34 cellular contexts compared by ENCODE assay signal in the genomic region with DNA sequence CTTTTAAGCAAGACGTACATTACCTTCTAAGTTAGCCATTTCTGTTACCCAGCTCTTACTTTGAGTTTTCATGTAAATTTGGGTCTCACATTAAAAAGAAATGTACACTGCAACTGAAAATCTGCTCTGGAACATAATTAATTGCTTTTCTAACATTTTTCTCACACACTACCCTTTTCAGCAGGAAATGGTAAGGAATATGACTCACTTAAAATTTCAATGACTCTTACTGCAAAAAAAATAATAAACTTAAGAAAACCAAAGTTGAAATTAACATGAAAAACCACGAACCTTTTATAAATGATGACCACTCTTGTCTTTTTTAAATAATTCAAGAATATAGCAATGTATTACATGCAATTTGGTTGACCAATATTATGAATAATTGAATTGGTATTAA. TPM values are rescaled to one million over a fixed set of nuclear protein-coding genes. Genes with fewer than 3 reads are reported as not detected.
DNase-seq lines count a peak whose midpoint lies in the region; FAIRE-seq and TF ChIP-seq lines count a peak whose summit lies in the region.
"Had no signal": no experiment of that assay in that cellular context is flagged by ENCODE, and none has a peak within 500 bp of the region (broad histone marks: within the 10 kb centered on the region; RNA-seq: fewer than 3 reads in every experiment).

No MANE protein-coding gene starts in this region.

- intact Hi-C loops in esophagus muscularis mucosa (cut with DNase I), result no loop called here

- TF ChIP-seq POLR2A in esophagus muscularis mucosa (IDR thresholded peaks at IDR 0.05; ENCODE audit: low read depth), result no peak

- no peak for TF ChIP-seq EP300 in esophagus muscularis mucosa (IDR thresholded peaks at IDR 0.05)

- no peak overlapping the region for H2AFZ ChIP-seq in astrocyte (ENCODE audit: low read depth, low read length)
- H2AFZ ChIP-seq: PC-9 had no signal

- no peaks in the 10 kb centered on the region for H3K27me3 ChIP-seq in astrocyte (ENCODE audit: insufficient read depth, low read length)
- H3K27me3 ChIP-seq in small intestine (ENCODE audit: control insufficient read depth in 2 of 2, insufficient read depth in 2 of 2, low read length in 2 of 2), result peaks cover 0 to 2% of the 10 kb centered on the region in 2 donors
- H3K27me3 ChIP-seq in esophagus muscularis mucosa, result peaks cover 0 to 8% (median 0%) of the 10 kb centered on the region in 4 donors
- H3K27me3 ChIP-seq: brain microvascular endothelial cell, sigmoid colon, testis had no signal

- H3K79me2 ChIP-seq in astrocyte (ENCODE audit: insufficient read depth, low read length), result no peaks in the 10 kb centered on the region

- FAIRE-seq in astrocyte (lab: Jason Lieb, UNC) (peak; percentile 23), small intestine (lab: Jason Lieb, UNC) (peak; percentile 47)

- H3K4me3 ChIP-seq in astrocyte (ENCODE audit: insufficient read depth, low read depth, low read length), result no peak overlapping the region
- H3K4me3 ChIP-seq in fibroblast of mammary gland (ENCODE audit: control insufficient read depth, low read depth, low read length), result no peak overlapping the region
- no peak overlapping the region for H3K4me3 ChIP-seq in small intestine (ENCODE audit: low read depth in 1 of 2, low read length in 2 of 2)
- H3K4me3 ChIP-seq in esophagus muscularis mucosa, result no peak overlapping the region
- H3K4me3 ChIP-seq: GM23338, lower lobe of right lung, PC-9, sigmoid colon, testis had no signal

- peak overlapping the region; percentile 71 for H3K4me2 ChIP-seq in astrocyte (ENCODE audit: low read length)
- H3K4me2 ChIP-seq: GM23338, PC-9 had no signal

- H3K36me3 ChIP-seq in astrocyte (ENCODE audit: insufficient read depth, low read length) (no peaks in the 10 kb centered on the region), small intestine (ENCODE audit: control insufficient read depth in 2 of 2, insufficient read depth in 2 of 2, low read length in 2 of 2) (no peaks in the 10 kb centered on the region), esophagus muscularis mucosa (no peaks in the 10 kb centered on the region)
- H3K36me3 ChIP-seq: brain microvascular endothelial cell, lower lobe of right lung, sigmoid colon had no signal

- H3K4me1 ChIP-seq in astrocyte (ENCODE audit: insufficient read depth, low read length) (peaks cover 16% of the 10 kb centered on the region), small intestine (ENCODE audit: control insufficient read depth in 2 of 2, insufficient read depth in 1 of 2, low read depth in 1 of 2, low read length in 1 of 2) (no peaks in the 10 kb centered on the region), esophagus muscularis mucosa (no peaks in the 10 kb centered on the region)
- H3K4me1 ChIP-seq: foreskin keratinocyte, lower lobe of right lung, sigmoid colon, testis had no signal

- peak overlapping the region; percentile 4 for H3K27ac Mint-ChIP-seq in astrocyte (ENCODE audit: unreplicated experiment)
- H3K27ac Mint-ChIP-seq: activated T-cell treated with anti-CD3 and anti-CD28 coated beads, Interleukin-2, amount 50 U/mL, for 72 hours; CD4-positive, alpha-beta T cell; GM23338; naive thymus-derived CD8-positive, alpha-beta T cell; progenitor cell of endocrine pancreas; T-helper 17 cell had no signal

- no peaks in the 10 kb centered on the region for H3K36me3 Mint-ChIP-seq in astrocyte (ENCODE audit: low read depth, unreplicated experiment)
- H3K36me3 Mint-ChIP-seq: naive thymus-derived CD8-positive, alpha-beta T cell had no signal

- TF ChIP-seq CTCF in astrocyte (IDR thresholded peaks at IDR 0.05; ENCODE audit: insufficient read depth, low read depth, low read length) (no peak), fibroblast of mammary gland (conservative IDR thresholded peaks at IDR 0.05; ENCODE audit: control insufficient read depth, insufficient read depth, low read depth, low read length) (no peak), esophagus muscularis mucosa (IDR thresholded peaks at IDR 0.05) (no peak)

- no peak overlapping the region for H3K4me3 Mint-ChIP-seq in astrocyte (ENCODE audit: unreplicated experiment)
- H3K4me3 Mint-ChIP-seq: activated T-cell treated with anti-CD3 and anti-CD28 coated beads, Interleukin-2, amount 50 U/mL, for 72 hours; CD4-positive, alpha-beta T cell; GM23338; naive thymus-derived CD8-positive, alpha-beta T cell; T-helper 17 cell had no signal

- 65 to 84% (median 67%) methylated on average over 2 of the region's 2 CpGs for WGBS in small intestine, 3 donors
- 54% methylated on average over 2 of the region's 2 CpGs for WGBS in esophagus muscularis mucosa

- no peaks in the 10 kb centered on the region for H4K20me1 ChIP-seq in astrocyte (ENCODE audit: insufficient read depth, low read length)

- peak overlapping the region; percentile 12 for H3K9ac ChIP-seq in astrocyte (ENCODE audit: low read length)

- DNase-seq in NOMO-1 treated with DMSO at 0.1 percent for 48 hours (lab: John Stamatoyannopoulos, UW; ENCODE audit: unreplicated experiment) (peak; percentile 4), NOMO-1 treated with dmso at 0.1 percent for 144 hours (lab: John Stamatoyannopoulos, UW; ENCODE audit: unreplicated experiment) (no peak), astrocyte (ENCODE audit: low read depth) (peak; percentile 74), fibroblast of mammary gland (ENCODE audit: low read depth) (peak; percentile 10), small intestine (no peak), esophagus muscularis mucosa (ENCODE audit: extremely low spot score) (no peak), dedifferentiated amniotic fluid mesenchymal stem cell (ENCODE audit: extremely low spot score) (no peak)
- DNase-seq in stimulated activated CD4-positive, alpha-beta T cell treated with anti-CD3 and anti-CD28 coated beads, Interleukin-15, amount 100 ng/mL, for 24 hours, result no peak
- DNase-seq: activated naive CD4-positive, alpha-beta T cell; activated T-cell treated with anti-CD3 and anti-CD28 coated beads, Interleukin-2, amount 50 U/mL, for 72 hours; AML-193; brain microvascular endothelial cell; CD4-positive, alpha-beta T cell; DND-41; effector CD8-positive, alpha-beta T cell; lower lobe of right lung; naive thymus-derived CD8-positive, alpha-beta T cell; NCI-H1417; NCI-H2081; NCI-H2227 treated with DMSO at 0.1 percent for 48 hours; NCI-H526; NK-92 treated with Interleukin-12 subunit alpha and Interleukin-12 subunit beta, amount 100 ng/mL, for 24 hours; nucleus accumbens; PC-9; sigmoid colon; stimulated activated naive CD4-positive, alpha-beta T cell treated with Interleukin-2 at 50 U/mL for 16 hours; T-helper 17 cell; testis had no signal

- H3K27ac ChIP-seq in astrocyte (ENCODE audit: low read depth, low read length) (peak overlapping the region; percentile 48), small intestine (ENCODE audit: low read depth in 1 of 2, low read length in 1 of 2) (no peak overlapping the region), esophagus muscularis mucosa (replicated peaks in 1 of 4) (no peak overlapping the region)
- H3K27ac ChIP-seq: 22Rv1, epithelial cell of prostate, foreskin keratinocyte, lower lobe of right lung, PC-9, sigmoid colon, testis had no signal

- no peaks in the 10 kb centered on the region for H3K9me3 Mint-ChIP-seq in astrocyte (ENCODE audit: unreplicated experiment)
- H3K9me3 Mint-ChIP-seq: activated T-cell treated with anti-CD3 and anti-CD28 coated beads, Interleukin-2, amount 50 U/mL, for 72 hours; CD4-positive, alpha-beta T cell; GM23338; naive thymus-derived CD8-positive, alpha-beta T cell had no signal

- H3K27me3 Mint-ChIP-seq in astrocyte (ENCODE audit: low read depth, unreplicated experiment), result no peaks in the 10 kb centered on the region
- H3K27me3 Mint-ChIP-seq: progenitor cell of endocrine pancreas had no signal

- peaks cover 19% of the 10 kb centered on the region for H3K4me1 Mint-ChIP-seq in astrocyte (ENCODE audit: low read depth, unreplicated experiment)

- H3K9me3 ChIP-seq in astrocyte (ENCODE audit: insufficient read depth, low read depth, low read length) (no peaks in the 10 kb centered on the region), small intestine (ENCODE audit: control insufficient read depth, low read depth) (no peaks in the 10 kb centered on the region), esophagus muscularis mucosa (no peaks in the 10 kb centered on the region)
- H3K9me3 ChIP-seq: lower lobe of right lung, sigmoid colon, testis had no signal

RNA-seq across cellular contexts. Expression of a gene that starts 1.3 kb away (rescaled TPM):
- total RNA-seq in astrocyte (1.5 and 2.0 TPM in 2 replicates), esophagus muscularis mucosa (not detected)
- not detected for polyA plus RNA-seq in small intestine
- total RNA-seq: activated T-cell treated with anti-CD3 and anti-CD28 coated beads, Interleukin-2, amount 50 U/mL, for 72 hours; CD4-positive, alpha-beta T cell; foreskin keratinocyte; GM23338; lower lobe of right lung; naive thymus-derived CD8-positive, alpha-beta T cell; PC-9; sigmoid colon; testis; urinary bladder had no signal
- polyA plus RNA-seq: foreskin keratinocyte; GM23338; naive thymus-derived CD8-positive, alpha-beta T cell; sigmoid colon; urinary bladder had no signal

Comparison
In these comparisons a context has a peak if more than half of its experiments do, and no peak if none do; other contexts are left out.
1. DNase-seq: peak in NOMO-1 treated with DMSO at 0.1 percent for 48 hours (single experiment), astrocyte (single experiment) and fibroblast of mammary gland (single experiment); none in NOMO-1 treated with dmso at 0.1 percent for 144 hours (single experiment), small intestine (single experiment), esophagus muscularis mucosa (single experiment), stimulated activated CD4-positive, alpha-beta T cell treated with anti-CD3 and anti-CD28 coated beads, Interleukin-15, amount 100 ng/mL, for 24 hours (single experiment) and dedifferentiated amniotic fluid mesenchymal stem cell (single experiment).